8 cellular contexts compared by ENCODE assay signal in the genomic region with DNA sequence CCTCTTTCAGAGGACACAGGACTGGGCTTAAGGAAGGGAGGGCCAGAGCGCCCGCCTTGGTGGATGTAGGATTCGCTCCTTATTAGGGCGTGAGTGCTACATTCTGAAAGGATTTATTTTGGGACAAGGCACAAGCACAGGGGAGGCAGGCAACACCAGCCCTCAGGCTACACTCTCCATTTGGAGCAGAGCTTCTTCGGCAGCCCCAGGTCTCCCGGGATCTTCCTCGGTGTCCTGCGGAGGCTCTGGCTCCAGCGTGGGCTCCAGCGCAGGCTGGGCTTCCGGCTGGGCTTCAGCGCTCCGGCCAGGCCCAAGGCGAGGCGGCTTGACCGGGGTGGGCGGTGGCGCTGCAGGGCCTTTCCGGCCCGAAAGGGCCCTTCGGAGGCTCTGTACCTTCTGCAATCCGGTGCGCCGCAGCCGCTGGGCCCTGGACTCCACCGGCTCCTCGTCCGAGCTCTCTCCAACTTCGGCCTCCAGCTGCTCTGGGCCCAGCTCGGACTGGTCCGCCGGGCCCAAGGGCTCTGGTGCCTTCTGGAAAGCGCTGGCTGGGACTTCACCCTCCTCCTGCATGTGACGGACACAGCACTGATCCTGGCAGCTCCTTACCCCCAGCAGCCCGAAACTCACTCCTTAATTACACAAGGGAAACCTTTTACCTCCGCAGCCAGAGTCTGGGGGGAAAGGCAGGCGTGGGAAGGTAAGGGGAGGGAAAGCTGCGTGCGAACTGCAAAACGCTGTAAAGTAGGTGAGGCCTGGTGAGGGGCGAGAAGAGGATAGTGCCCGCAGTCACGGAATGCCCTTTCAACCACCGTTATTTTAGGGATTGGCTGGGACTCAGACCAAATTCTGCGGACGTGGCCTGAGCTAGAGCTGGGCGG. TPM values are rescaled to one million over a fixed set of nuclear protein-coding genes. Genes with fewer than 3 reads are reported as not detected.
DNase-seq lines count a peak whose midpoint lies in the region; ATAC-seq and TF ChIP-seq lines count a peak whose summit lies in the region.

No MANE protein-coding gene starts in this region.

- peak overlapping the region; percentile 98 for H3K9ac ChIP-seq in HUES6 (ENCODE audit: low read length)

- WGBS in ectodermal cell, 2 experiments, result 4% methylated on average over 47 of the region's 47 CpGs

- peaks cover 31 to 69% (median 66%) of the 10 kb centered on the region in 5 donors for H3K27me3 Mint-ChIP-seq in naive thymus-derived CD4-positive, alpha-beta T cell

- H3K36me3 ChIP-seq in HUES6 (ENCODE audit: control insufficient read depth, insufficient read depth, low read length), result no peaks in the 10 kb centered on the region
- no peaks in the 10 kb centered on the region for H3K36me3 ChIP-seq in ectodermal cell (ENCODE audit: control insufficient read depth, insufficient read depth, low read length)
- H3K36me3 ChIP-seq in naive thymus-derived CD4-positive, alpha-beta T cell (ENCODE audit: control insufficient read depth in 2 of 3, insufficient read depth in 3 of 3, low read length in 3 of 3), result no peaks in the 10 kb centered on the region

- POLR2A ChIA-PET in AG04449 (lab: Yijun Ruan, JAX), result interaction anchor here (0.6 to 2.0 kb wide), 17 partner anchors 9 to 154 kb away, joined by 3 to 6 read pairs (median 4); partner anchors contain the start of genes APBB1, FHIP1B, SMPD1 and TRIM3
- POLR2A ChIA-PET in naive thymus-derived CD4-positive, alpha-beta T cell (lab: Charles Lee), result interaction anchor here (0.7 kb wide), 1 partner anchor 61 kb away, joined by 3 read pairs; no protein-coding TSS in a partner anchor

- H3K36me3 Mint-ChIP-seq in naive thymus-derived CD4-positive, alpha-beta T cell, result peaks cover 0 to 3% (median 0%) of the 10 kb centered on the region in 5 donors

- peak overlapping the region in 1 of 9 donors; percentile 96 for H3K27ac Mint-ChIP-seq in naive thymus-derived CD4-positive, alpha-beta T cell

- CTCF ChIA-PET in AG04449 (lab: Yijun Ruan, JAX), result interaction anchor here (1.0 to 13.4 kb wide), 7 partner anchors 16 to 68 kb away, joined by 3 to 180 read pairs (median 92); no protein-coding TSS in a partner anchor
- CTCF ChIA-PET in naive thymus-derived CD4-positive, alpha-beta T cell (lab: Charles Lee), result no interaction called here

- H3K27ac ChIP-seq in HUES6 (ENCODE audit: low read depth, low read length) (peak overlapping the region; percentile 88), ectodermal cell (ENCODE audit: insufficient read depth, low read depth, low read length, poor library complexity, severe bottlenecking) (peak overlapping the region; percentile 86)
- H3K27ac ChIP-seq in naive thymus-derived CD4-positive, alpha-beta T cell (ENCODE audit: low read depth, low read length), result no peak overlapping the region

- DNase-seq in AG04449 (ENCODE audit: low read depth, low spot score) (peak; percentile 63), mucosa of gallbladder (ENCODE audit: low spot score) (peak; percentile 11), Kasumi-1 (lab: John Stamatoyannopoulos, UW) (no peak), NCI-H2029 (lab: John Stamatoyannopoulos, UW) (no peak), NCI-H446 (lab: John Stamatoyannopoulos, UW) (no peak)
- no peak for DNase-seq in naive thymus-derived CD4-positive, alpha-beta T cell

- peak overlapping the region in 5 of 10 donors; percentile 14 to 88 (median 36) for H3K4me3 Mint-ChIP-seq in naive thymus-derived CD4-positive, alpha-beta T cell

- H3K4me3 ChIP-seq in AG04449 (ENCODE audit: low read depth, low read length) (peak overlapping the region; percentile 75), HUES6 (ENCODE audit: low read depth, low read length) (peak overlapping the region; percentile 85), ectodermal cell (ENCODE audit: insufficient read depth, low read depth, low read length) (peak overlapping the region; percentile 60)
- no peak overlapping the region for H3K4me3 ChIP-seq in naive thymus-derived CD4-positive, alpha-beta T cell (ENCODE audit: low read length)

- intact Hi-C loops in naive thymus-derived CD4-positive, alpha-beta T cell (cut with micrococcal nuclease), result loop anchor here in 1 of 2 donors (5.0 kb wide), 1 partner anchor 67 kb away; no protein-coding TSS in a partner anchor

- H3K4me1 Mint-ChIP-seq in naive thymus-derived CD4-positive, alpha-beta T cell, result peaks cover 0 to 40% (median 12%) of the 10 kb centered on the region in 7 donors

- peaks cover 0 to 2% (median 0%) of the 10 kb centered on the region in 11 donors for H3K9me3 Mint-ChIP-seq in naive thymus-derived CD4-positive, alpha-beta T cell

- H3K9me3 ChIP-seq in HUES6 (ENCODE audit: control insufficient read depth, insufficient read depth, low read depth, low read length) (no peaks in the 10 kb centered on the region), ectodermal cell (ENCODE audit: control insufficient read depth, low read length) (no peaks in the 10 kb centered on the region)
- H3K9me3 ChIP-seq in naive thymus-derived CD4-positive, alpha-beta T cell (ENCODE audit: control insufficient read depth in 2 of 3, low read length in 3 of 3), result no peaks in the 10 kb centered on the region

- no peak for ATAC-seq in naive thymus-derived CD4-positive, alpha-beta T cell

- TF ChIP-seq CTCF in AG04449 (IDR thresholded peaks at IDR 0.05; ENCODE audit: insufficient read depth, low read length, missing control alignments), result no peak

- H3K4me1 ChIP-seq in HUES6 (ENCODE audit: control insufficient read depth, insufficient read depth, low read length) (peaks cover 45% of the 10 kb centered on the region), ectodermal cell (ENCODE audit: control insufficient read depth, insufficient read depth, low read length) (peaks cover 16% of the 10 kb centered on the region)
- no peaks in the 10 kb centered on the region for H3K4me1 ChIP-seq in naive thymus-derived CD4-positive, alpha-beta T cell (ENCODE audit: control insufficient read depth in 2 of 2, insufficient read depth in 2 of 2, low read length in 2 of 2)

- H3K27me3 ChIP-seq in HUES6 (ENCODE audit: control insufficient read depth, insufficient read depth, low read length), result no peaks in the 10 kb centered on the region
- H3K27me3 ChIP-seq in ectodermal cell (ENCODE audit: control insufficient read depth, insufficient read depth, low read length, poor library complexity, severe bottlenecking), result no peaks in the 10 kb centered on the region
- peaks cover 4 to 8% of the 10 kb centered on the region in 2 donors for H3K27me3 ChIP-seq in naive thymus-derived CD4-positive, alpha-beta T cell (ENCODE audit: control insufficient read depth in 2 of 2, insufficient read depth in 2 of 2, low read length in 2 of 2)

RNA-seq across cellular contexts. Expression of gene CAVIN3, which starts 1.1 kb away (rescaled TPM):
- polyA plus RNA-seq in ectodermal cell (2013, experiment 1 of 4), result 11.8 TPM
- 12.6 TPM for polyA plus RNA-seq in ectodermal cell (2013, experiment 2 of 4)
- 10.5 TPM for polyA plus RNA-seq in ectodermal cell (2013, experiment 3 of 4)
- 10.9 TPM for polyA plus RNA-seq in ectodermal cell (2013, experiment 4 of 4)
- 16.3 TPM for total RNA-seq in mucosa of gallbladder
- total RNA-seq in naive thymus-derived CD4-positive, alpha-beta T cell, result 1 to 10 TPM in 1 of 5 experiments, under 1 TPM in 2, not detected in 2; 0.51 to 5.4 (median 0.61) TPM
- polyA plus RNA-seq in naive thymus-derived CD4-positive, alpha-beta T cell, result not detected

RNA-seq across cellular contexts. Expression of gene CCKBR, which starts 59.6 kb away (rescaled TPM):
- polyA plus RNA-seq in ectodermal cell (2013, experiment 1 of 4), result 10.5 TPM
- polyA plus RNA-seq in ectodermal cell (2013, experiment 2 of 4), result 16.2 TPM
- 8.8 TPM for polyA plus RNA-seq in ectodermal cell (2013, experiment 3 of 4)
- 10.5 TPM for polyA plus RNA-seq in ectodermal cell (2013, experiment 4 of 4)
- total RNA-seq in mucosa of gallbladder, result 0.55 TPM
- not detected for total RNA-seq in naive thymus-derived CD4-positive, alpha-beta T cell
- not detected for polyA plus RNA-seq in naive thymus-derived CD4-positive, alpha-beta T cell

Comparison
In these comparisons a context has a peak if more than half of its experiments do, and no peak if none do; other contexts are left out.
1. DNase-seq: peak in AG04449 (single experiment) and mucosa of gallbladder (single experiment); none in Kasumi-1 (0 of 2), naive thymus-derived CD4-positive, alpha-beta T cell (0 of 9), NCI-H2029 (single experiment) and NCI-H446 (0 of 2).